ENCODE assay signal across 8 cellular contexts in the genomic region with DNA sequence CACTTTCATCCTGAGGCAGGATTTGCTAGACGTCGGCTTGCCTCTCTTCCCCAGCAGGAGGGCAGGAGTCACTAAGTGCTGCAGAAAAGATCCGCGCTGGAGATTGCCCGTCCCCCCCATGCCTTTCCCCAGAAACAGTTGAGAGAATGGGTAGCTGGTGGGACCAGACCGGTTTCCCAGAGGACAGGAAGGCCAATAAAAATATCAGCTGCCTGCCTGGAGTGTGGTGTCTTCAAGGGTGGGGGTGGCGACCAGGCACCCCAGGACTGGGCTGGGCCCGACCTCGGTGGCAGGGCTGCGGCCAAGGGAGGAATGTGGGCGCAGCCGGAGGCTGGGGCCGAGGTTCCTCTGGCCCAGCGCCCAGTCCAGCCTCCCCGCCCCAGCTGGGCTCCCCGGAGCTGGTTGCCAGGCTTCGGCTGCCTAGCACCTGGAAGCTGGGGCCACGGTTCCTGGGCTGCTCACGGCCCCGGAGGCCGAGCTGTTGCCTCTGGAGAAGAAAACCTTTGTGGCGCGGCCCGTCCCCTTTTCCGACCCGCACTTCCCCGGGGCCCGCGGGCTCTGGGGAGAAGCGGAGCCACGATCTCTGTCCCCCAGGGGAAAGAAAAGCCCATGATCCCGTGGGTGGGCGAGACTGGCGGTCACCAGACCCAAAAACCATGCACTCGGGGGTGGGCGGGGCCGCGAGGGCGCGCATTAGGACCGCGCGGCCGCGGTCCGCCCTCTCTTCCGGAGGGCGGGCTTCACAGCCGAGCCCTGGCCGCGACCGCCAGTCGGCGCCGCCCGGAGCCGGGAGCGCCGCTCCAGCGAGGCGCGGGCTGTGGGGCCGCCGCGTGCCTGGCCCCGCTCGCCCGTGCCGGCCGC. TPM values are rescaled to one million over a fixed set of nuclear protein-coding genes. Genes with fewer than 3 reads are reported as not detected.
A peak's percentile ranks its signal among the peaks of the same experiment; 100 is the strongest.
DNase-seq lines count a peak whose midpoint lies in the region; ATAC-seq and TF ChIP-seq lines count a peak whose summit lies in the region.

A gene with protein sequence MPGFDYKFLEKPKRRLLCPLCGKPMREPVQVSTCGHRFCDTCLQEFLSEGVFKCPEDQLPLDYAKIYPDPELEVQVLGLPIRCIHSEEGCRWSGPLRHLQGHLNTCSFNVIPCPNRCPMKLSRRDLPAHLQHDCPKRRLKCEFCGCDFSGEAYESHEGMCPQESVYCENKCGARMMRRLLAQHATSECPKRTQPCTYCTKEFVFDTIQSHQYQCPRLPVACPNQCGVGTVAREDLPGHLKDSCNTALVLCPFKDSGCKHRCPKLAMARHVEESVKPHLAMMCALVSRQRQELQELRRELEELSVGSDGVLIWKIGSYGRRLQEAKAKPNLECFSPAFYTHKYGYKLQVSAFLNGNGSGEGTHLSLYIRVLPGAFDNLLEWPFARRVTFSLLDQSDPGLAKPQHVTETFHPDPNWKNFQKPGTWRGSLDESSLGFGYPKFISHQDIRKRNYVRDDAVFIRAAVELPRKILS (plus strand): TSS at position 769 of the 861 bp plus-strand sequence. CDS start 102 bp downstream, outside the sequence.

- H3K27me3 Mint-ChIP-seq in CD8-positive, alpha-beta T cell (ENCODE audit: low read depth): no peaks in the 10 kb centered on the region
- no peaks in the 10 kb centered on the region for H3K27me3 Mint-ChIP-seq in activated CD8-positive, alpha-beta memory T cell treated with anti-CD3 and anti-CD28 coated beads, Interleukin-2, amount 10 ng/mL, durations not matched to agents 7 days and 5 days
- no peaks in the 10 kb centered on the region for H3K27me3 Mint-ChIP-seq in endodermal cell (ENCODE audit: insufficient read depth)

- peak within 1 kb of the TSS; percentile 99 for H3K23ac ChIP-seq in mesendoderm (ENCODE audit: low read length)

- H3K36me3 ChIP-seq in CD8-positive, alpha-beta T cell (ENCODE audit: insufficient read depth, low read length): peaks cover 3% of the 10 kb centered on the region
- H3K36me3 ChIP-seq in endodermal cell (ENCODE audit: control insufficient read depth, insufficient read depth, low read length) (peaks cover 33% of the 10 kb centered on the region), mesendoderm (ENCODE audit: control insufficient read depth, insufficient read depth, low read length) (peaks cover 19% of the 10 kb centered on the region)

- H4K8ac ChIP-seq in mesendoderm (ENCODE audit: low read depth, low read length): peak within 1 kb of the TSS; percentile 98

- H3K4me2 ChIP-seq in mesendoderm (ENCODE audit: low read length): peak within 1 kb of the TSS; percentile 73

- 0% methylated on average over 42 to 70 of the region's 70 CpGs for WGBS in endodermal cell (ENCODE audit: insufficient coverage in 1 of 2, insufficient read length in 1 of 2), 2 experiments
- no CpG with 5 or more reads among the region's 70 CpGs for WGBS in mesendoderm (ENCODE audit: extremely low coverage, insufficient coverage, low lambda C conversion rate)

- intact Hi-C loops in CD8-positive, alpha-beta T cell (cut with DNase I, micrococcal nuclease): loop anchor here (1.0 kb wide), 2 partner anchors 15 to 69 kb away; a partner anchor contains a TSS

- POLR2A ChIA-PET in CD8-positive, alpha-beta T cell (lab: Charles Lee): interaction anchor here (0.7 to 12.7 kb wide), 6 partner anchors 8 to 386 kb away, joined by 3 to 187 read pairs (median 6); a partner anchor contains a TSS

- no peaks in the 10 kb centered on the region for H3K9me3 ChIP-seq in CD8-positive, alpha-beta T cell (ENCODE audit: low read length)
- no peaks in the 10 kb centered on the region for H3K9me3 ChIP-seq in endodermal cell (ENCODE audit: control insufficient read depth, low read length)

- CTCF ChIA-PET in CD8-positive, alpha-beta T cell (lab: Charles Lee): interaction anchor here (0.9 to 15.9 kb wide), 4 partner anchors 15 to 173 kb away, joined by 3 to 532 read pairs (median 13); a partner anchor contains a TSS
- CTCF ChIA-PET in activated CD8-positive, alpha-beta memory T cell treated with anti-CD3 and anti-CD28 coated beads, Interleukin-2, amount 10 ng/mL, durations not matched to agents 7 days and 5 days (lab: Charles Lee): interaction anchor here (0.7 to 16.9 kb wide), 11 partner anchors 14 to 206 kb away, joined by 3 to 591 read pairs (median 3); a partner anchor contains a TSS

- peak within 1 kb of the TSS; percentile 62 for H3K27ac ChIP-seq in CD8-positive, alpha-beta T cell (ENCODE audit: low read depth, low read length)
- H3K27ac ChIP-seq in endodermal cell (ENCODE audit: low read depth, low read length): peak within 1 kb of the TSS; percentile 99
- H3K27ac ChIP-seq in mesendoderm (ENCODE audit: low read depth, low read length): peak within 1 kb of the TSS; percentile 100

- H3K79me1 ChIP-seq in mesendoderm (ENCODE audit: low read length): peaks cover 23% of the 10 kb centered on the region

- H3K9ac ChIP-seq in endodermal cell (ENCODE audit: extremely low read depth, low read length, poor library complexity, severe bottlenecking) (peak within 1 kb of the TSS; percentile 100), mesendoderm (ENCODE audit: low read length) (peak within 1 kb of the TSS; percentile 96)

- H3K79me2 ChIP-seq in mesendoderm (ENCODE audit: control insufficient read depth, insufficient read depth, low read length): peaks cover 39% of the 10 kb centered on the region

- H3K27ac Mint-ChIP-seq in CD8-positive, alpha-beta T cell: peak within 1 kb of the TSS; percentile 84
- H3K27ac Mint-ChIP-seq in activated CD8-positive, alpha-beta memory T cell treated with anti-CD3 and anti-CD28 coated beads, Interleukin-2, amount 10 ng/mL, durations not matched to agents 7 days and 5 days: peak within 1 kb of the TSS; percentile 95
- H3K27ac Mint-ChIP-seq in endodermal cell: peak within 1 kb of the TSS; percentile 99

- H2BK120ac ChIP-seq in mesendoderm (ENCODE audit: low read depth, low read length): peak within 1 kb of the TSS; percentile 89

- H3K56ac ChIP-seq in mesendoderm (ENCODE audit: low read length): peak within 1 kb of the TSS; percentile 99

- peak within 1 kb of the TSS; percentile 88 for H3K4me3 Mint-ChIP-seq in CD8-positive, alpha-beta T cell
- H3K4me3 Mint-ChIP-seq in activated CD8-positive, alpha-beta memory T cell treated with anti-CD3 and anti-CD28 coated beads, Interleukin-2, amount 10 ng/mL, durations not matched to agents 7 days and 5 days: peak within 1 kb of the TSS; percentile 89
- H3K4me3 Mint-ChIP-seq in endodermal cell: peak within 1 kb of the TSS; percentile 93

- ATAC-seq in CD8-positive, alpha-beta T cell: peak; percentile 87
- ATAC-seq in GM19455 (IDR thresholded peaks at IDR 0.05; ENCODE audit: unreplicated experiment): peak; percentile 65
- peak; percentile 91 for ATAC-seq in activated CD8-positive, alpha-beta memory T cell treated with anti-CD3 and anti-CD28 coated beads, Interleukin-2, amount 10 ng/mL, durations not matched to agents 7 days and 5 days

- H3K27me3 ChIP-seq in CD8-positive, alpha-beta T cell (ENCODE audit: insufficient read depth, low read length): no peaks in the 10 kb centered on the region
- H3K27me3 ChIP-seq in endodermal cell (ENCODE audit: control insufficient read depth, insufficient read depth, low read length, poor library complexity, severe bottlenecking) (no peaks in the 10 kb centered on the region), mesendoderm (ENCODE audit: insufficient read depth, low read length, poor library complexity) (no peaks in the 10 kb centered on the region)

- no peak within 1 kb of the TSS for H4K5ac ChIP-seq in mesendoderm (ENCODE audit: low read length)

- peak within 1 kb of the TSS; percentile 99 for H3K4ac ChIP-seq in mesendoderm (ENCODE audit: low read depth, low read length)

- DNase-seq in CD8-positive, alpha-beta T cell: peak; percentile 44 to 81 (median 73)
- DNase-seq in HK-2 (ENCODE audit: unreplicated experiment) (peak; percentile 81), NOMO-1 (lab: John Stamatoyannopoulos, UW; ENCODE audit: unreplicated experiment in 2 of 2) (peak; percentile 65 to 76), endodermal cell (peak; percentile 97), mesendoderm (peak; percentile 98)
- DNase-seq in activated CD8-positive, alpha-beta memory T cell treated with anti-CD3 and anti-CD28 coated beads, Interleukin-2, amount 10 ng/mL, durations not matched to agents 7 days and 5 days: peak; percentile 81
- peak; percentile 44 to 54 for DNase-seq in stimulated activated CD8-positive, alpha-beta memory T cell treated with anti-CD3 and anti-CD28 coated beads, Interleukin-2, amount 100 ng/mL, for 1 hour (ENCODE audit: low read depth in 2 of 2)

- H2BK5ac ChIP-seq in mesendoderm (ENCODE audit: low read length): peak within 1 kb of the TSS; percentile 86

- H3K36me3 Mint-ChIP-seq in CD8-positive, alpha-beta T cell: peaks cover 10% of the 10 kb centered on the region
- H3K36me3 Mint-ChIP-seq in activated CD8-positive, alpha-beta memory T cell treated with anti-CD3 and anti-CD28 coated beads, Interleukin-2, amount 10 ng/mL, durations not matched to agents 7 days and 5 days: peaks cover 14% of the 10 kb centered on the region
- peaks cover 33% of the 10 kb centered on the region for H3K36me3 Mint-ChIP-seq in endodermal cell (ENCODE audit: low read depth)

- no peaks in the 10 kb centered on the region for H3K9me3 Mint-ChIP-seq in CD8-positive, alpha-beta T cell
- H3K9me3 Mint-ChIP-seq in activated CD8-positive, alpha-beta memory T cell treated with anti-CD3 and anti-CD28 coated beads, Interleukin-2, amount 10 ng/mL, durations not matched to agents 7 days and 5 days (ENCODE audit: low read depth): peaks cover 3% of the 10 kb centered on the region
- no peaks in the 10 kb centered on the region for H3K9me3 Mint-ChIP-seq in endodermal cell

- TF ChIP-seq CTCF in CD8-positive, alpha-beta T cell (IDR thresholded peaks at IDR 0.05): no peak
- TF ChIP-seq CTCF in endodermal cell (conservative IDR thresholded peaks at IDR 0.05): peak; percentile 27

- peaks cover 28% of the 10 kb centered on the region for H3K4me1 Mint-ChIP-seq in CD8-positive, alpha-beta T cell (ENCODE audit: low read depth)
- H3K4me1 Mint-ChIP-seq in activated CD8-positive, alpha-beta memory T cell treated with anti-CD3 and anti-CD28 coated beads, Interleukin-2, amount 10 ng/mL, durations not matched to agents 7 days and 5 days: peaks cover 38% of the 10 kb centered on the region
- H3K4me1 Mint-ChIP-seq in endodermal cell: peaks cover 9% of the 10 kb centered on the region

- no peak within 1 kb of the TSS for H2BK15ac ChIP-seq in mesendoderm (replicated peaks; ENCODE audit: low read depth)

- H2AK5ac ChIP-seq in mesendoderm (ENCODE audit: low read length): no peak within 1 kb of the TSS

- peaks cover 32% of the 10 kb centered on the region for H3K4me1 ChIP-seq in CD8-positive, alpha-beta T cell (ENCODE audit: insufficient read depth, low read length)
- H3K4me1 ChIP-seq in endodermal cell (ENCODE audit: control insufficient read depth, insufficient read depth, low read length): peaks cover 10% of the 10 kb centered on the region
- H3K4me1 ChIP-seq in mesendoderm (ENCODE audit: control insufficient read depth, low read depth, low read length): peaks cover 11% of the 10 kb centered on the region

- peak within 1 kb of the TSS; percentile 98 for H3K18ac ChIP-seq in mesendoderm (ENCODE audit: low read length)

- peak within 1 kb of the TSS; percentile 72 for H3K4me3 ChIP-seq in CD8-positive, alpha-beta T cell (ENCODE audit: low read depth, low read length)
- H3K4me3 ChIP-seq in endodermal cell (ENCODE audit: low read length): peak within 1 kb of the TSS; percentile 99
- peak within 1 kb of the TSS; percentile 96 for H3K4me3 ChIP-seq in mesendoderm (ENCODE audit: low read length)

RNA-seq across cellular contexts. Expression of the gene that starts here (rescaled TPM):
- 100 to 1,000 TPM; 418 to 439 TPM for total RNA-seq in CD8-positive, alpha-beta T cell
- total RNA-seq in activated CD8-positive, alpha-beta memory T cell treated with anti-CD3 and anti-CD28 coated beads, Interleukin-2, amount 10 ng/mL, durations not matched to agents 7 days and 5 days: 100 to 1,000 TPM in 1 of 2 experiments, 10 to 100 TPM in 1; 60.1 to 107 TPM
- total RNA-seq in endodermal cell: 100 to 1,000 TPM; 168 to 169 TPM
- 118 TPM for polyA plus RNA-seq in endodermal cell (2013, experiment 1 of 2)
- 106 TPM for polyA plus RNA-seq in endodermal cell (2013, experiment 2 of 2)
- polyA plus RNA-seq in mesendoderm (2013, experiment 1 of 2): 120 TPM
- 122 TPM for polyA plus RNA-seq in mesendoderm (2013, experiment 2 of 2)

Comparison
In these comparisons a context has a peak if more than half of its experiments do, and no peak if none do; other contexts are left out.
1. Peak in every context shown above with its lines: DNase-seq, ATAC-seq, H3K4me3 ChIP-seq and H3K27ac ChIP-seq.